ENCODE assay signal across 17 cellular contexts in the genomic region with DNA sequence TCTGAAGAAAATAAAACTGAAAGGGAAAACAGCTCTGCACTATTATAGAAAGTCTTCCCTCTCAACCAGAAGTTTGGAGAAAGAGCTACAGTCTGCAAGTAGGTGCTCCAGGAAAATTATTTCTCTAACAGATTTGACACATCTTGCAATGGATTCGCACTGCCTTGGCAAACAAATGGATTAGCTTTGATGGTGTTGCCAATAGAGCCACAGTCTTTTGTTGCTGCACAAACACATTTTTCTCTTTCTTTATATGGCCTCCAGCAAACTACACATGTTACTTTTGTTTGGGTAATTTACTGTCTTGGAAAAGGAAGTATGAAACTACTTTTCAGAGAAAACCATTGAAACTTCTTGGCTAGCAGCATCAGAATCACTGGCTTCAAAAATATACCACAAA.
DNase-seq lines count a peak whose midpoint lies in the region; ATAC-seq, FAIRE-seq and TF ChIP-seq lines count a peak whose summit lies in the region.
"Had no signal": no experiment of that assay in that cellular context is flagged by ENCODE, and none has a peak within 500 bp of the region (broad histone marks: within the 10 kb centered on the region; RNA-seq: fewer than 3 reads in every experiment).

No MANE protein-coding gene starts in this region.

- no peak overlapping the region for H3K27ac Mint-ChIP-seq in neural progenitor cell
- no peak overlapping the region for H3K27ac Mint-ChIP-seq in H9

- H3K27ac ChIP-seq in neural progenitor cell (no peak overlapping the region), H9 (ENCODE audit: insufficient read length, low read depth, low read length) (no peak overlapping the region)
- H3K27ac ChIP-seq: A549, PC-9, SJCRH30 had no signal

- H3K4me1 ChIP-seq in neural progenitor cell = peaks cover 13% of the 10 kb centered on the region
- no peaks in the 10 kb centered on the region for H3K4me1 ChIP-seq in H9 (ENCODE audit: insufficient read depth, low read length)
- H3K4me1 ChIP-seq: A549, SJCRH30 had no signal

- H3K27me3 Mint-ChIP-seq in neural progenitor cell (ENCODE audit: insufficient read depth, low read depth) (no peaks in the 10 kb centered on the region), H9 (ENCODE audit: low read depth) (no peaks in the 10 kb centered on the region)

- no peak overlapping the region for H3K4ac ChIP-seq in H9 (ENCODE audit: low read depth, low read length)

- H3K4me3 Mint-ChIP-seq in neural progenitor cell (no peak overlapping the region), H9 (no peak overlapping the region)

- H3K14ac ChIP-seq in H9 (ENCODE audit: insufficient read depth, low read length) = no peak overlapping the region

- H3K36me3 Mint-ChIP-seq in neural progenitor cell = no peaks in the 10 kb centered on the region
- no peaks in the 10 kb centered on the region for H3K36me3 Mint-ChIP-seq in H9 (ENCODE audit: insufficient read depth in 1 of 3, low read depth in 3 of 3)

- peak; percentile 37 for ATAC-seq in HG02938 (IDR thresholded peaks at IDR 0.05; ENCODE audit: unreplicated experiment)
- no peak for ATAC-seq in GM18517 (IDR thresholded peaks at IDR 0.05; ENCODE audit: unreplicated experiment)
- ATAC-seq: A549 had no signal

- no peaks in the 10 kb centered on the region for H3K79me1 ChIP-seq in H9 (ENCODE audit: insufficient read depth, low read depth, low read length, poor library complexity, severe bottlenecking)

- no peaks in the 10 kb centered on the region for H3F3A ChIP-seq in neural progenitor cell (ENCODE audit: low read depth)

- no CpG with 5 or more reads among the region's 1 CpG for WGBS in H9 (ENCODE audit: extremely low coverage, insufficient read length, low lambda C conversion rate)

- H2BK5ac ChIP-seq in H9 (ENCODE audit: insufficient read length, low read length) = no peak overlapping the region

- no peak overlapping the region for H3K56ac ChIP-seq in H9 (ENCODE audit: insufficient read length, low read depth, low read length)

- H3K4me2 ChIP-seq in neural progenitor cell (peak overlapping the region; percentile 16), H9 (ENCODE audit: insufficient read depth, insufficient read length, low read length) (no peak overlapping the region)
- H3K4me2 ChIP-seq: A549, PC-9 had no signal

- H3K23me2 ChIP-seq in H9 (ENCODE audit: insufficient read length, low read depth, low read length, poor library complexity, severe bottlenecking) = no peaks in the 10 kb centered on the region

- no peak overlapping the region for H3K23ac ChIP-seq in H9 (ENCODE audit: insufficient read length, low read depth, low read length)

- H3K36me3 ChIP-seq in neural progenitor cell = no peaks in the 10 kb centered on the region
- H3K36me3 ChIP-seq: SJCRH30 had no signal

- H2AFZ ChIP-seq in neural progenitor cell (replicated peaks) = peak overlapping the region; percentile 21
- H2AFZ ChIP-seq in H9 (ENCODE audit: low read length) = no peak overlapping the region
- H2AFZ ChIP-seq: PC-9 had no signal

- no peak overlapping the region for H3K9ac ChIP-seq in neural progenitor cell
- H3K9ac ChIP-seq in H9 (ENCODE audit: extremely low read depth, insufficient read length, low read length) = no peak overlapping the region

- no peaks in the 10 kb centered on the region for H4K20me1 ChIP-seq in neural progenitor cell (ENCODE audit: low read depth)
- H4K20me1 ChIP-seq in H9 (ENCODE audit: control insufficient read depth, insufficient read depth, insufficient read length) = no peaks in the 10 kb centered on the region

- H3K4me1 Mint-ChIP-seq in neural progenitor cell (peaks cover 6% of the 10 kb centered on the region), H9 (0 out of 4 replicates have a peak, but pooled peaks cover 0 to 2% of the 10 kb centered on the region in 2 experiments)

- H3K4me3 ChIP-seq in neural progenitor cell = no peak overlapping the region
- H3K4me3 ChIP-seq: A549, PC-9, SJCRH30 had no signal

- no peak overlapping the region for H2BK12ac ChIP-seq in H9 (ENCODE audit: insufficient read length, low read depth, low read length)

- no peak for TF ChIP-seq CTCF in neural progenitor cell (IDR thresholded peaks at IDR 0.05)
- no peak for TF ChIP-seq CTCF in H9 (conservative IDR thresholded peaks at IDR 0.05)

- H4K5ac ChIP-seq in H9 (ENCODE audit: insufficient read length, low read depth, low read length) = no peak overlapping the region

- H3K9me3 Mint-ChIP-seq in neural progenitor cell = no peaks in the 10 kb centered on the region
- H3K9me3 Mint-ChIP-seq in H9 = no peaks in the 10 kb centered on the region

- H3K79me2 ChIP-seq in neural progenitor cell (ENCODE audit: low read depth) (no peaks in the 10 kb centered on the region), H9 (ENCODE audit: insufficient read depth, low read length) (no peaks in the 10 kb centered on the region)

- FAIRE-seq in GM18507 (lab: Jason Lieb, UNC) = peak; percentile 12
- FAIRE-seq: A549 had no signal

- H3T11ph ChIP-seq in H9 (ENCODE audit: low read length) = no peak overlapping the region

- H3K27me3 ChIP-seq in neural progenitor cell (no peaks in the 10 kb centered on the region), H9 (ENCODE audit: insufficient read depth, low read length) (no peaks in the 10 kb centered on the region)
- H3K27me3 ChIP-seq: SJCRH30 had no signal

- no peak overlapping the region for H2AK5ac ChIP-seq in H9 (ENCODE audit: insufficient read length, low read length)

- H2BK15ac ChIP-seq in H9 (ENCODE audit: low read depth, low read length) = no peak overlapping the region

- no peak overlapping the region for H3K18ac ChIP-seq in H9 (ENCODE audit: insufficient read length, low read depth, low read length)

- no peaks in the 10 kb centered on the region for H3K9me3 ChIP-seq in neural progenitor cell (ENCODE audit: low read depth)
- H3K9me3 ChIP-seq in H9 (ENCODE audit: control insufficient read depth, low read depth, low read length) = no peaks in the 10 kb centered on the region
- H3K9me3 ChIP-seq: A549, SJCRH30 had no signal

- H2BK120ac ChIP-seq in H9 (ENCODE audit: low read depth, low read length, poor library complexity, severe bottlenecking) = no peak overlapping the region

- no peak overlapping the region for H2BK20ac ChIP-seq in H9 (ENCODE audit: low read depth, low read length, poor library complexity, severe bottlenecking)

- no peak overlapping the region for H4K91ac ChIP-seq in H9 (ENCODE audit: insufficient read length, low read depth, low read length)

- DNase-seq in GM18507 (ENCODE audit: extremely low spot score, insufficient read length, low read depth) = no peak
- DNase-seq in astrocyte of the hippocampus (ENCODE audit: low read depth, low spot score) = peak; percentile 30
- DNase-seq in neural progenitor cell (ENCODE audit: low spot score) = peak; percentile 30
- no peak for DNase-seq in cerebellar cortex (ENCODE audit: low spot score)
- DNase-seq in H9 = no peak
- DNase-seq: C1 segment of cervical spinal cord, DMS 273 treated with DMSO at 0.1 percent for 48 hours, GDM1, IMR-90, Kasumi-1, NCI-H187, NCI-H774, PC-9, SJCRH30 had no signal

- H4K8ac ChIP-seq in H9 (replicated peaks; ENCODE audit: insufficient read length, low read depth, low read length) = no peak overlapping the region

Comparison
In these comparisons a context has a peak if more than half of its experiments do, and no peak if none do; other contexts are left out.
1. DNase-seq: peak in astrocyte of the hippocampus (single experiment) and neural progenitor cell (single experiment); none in GM18507 (single experiment), cerebellar cortex (single experiment) and H9 (single experiment).